ENCODE assay signal across 11 cellular contexts in the genomic region with DNA sequence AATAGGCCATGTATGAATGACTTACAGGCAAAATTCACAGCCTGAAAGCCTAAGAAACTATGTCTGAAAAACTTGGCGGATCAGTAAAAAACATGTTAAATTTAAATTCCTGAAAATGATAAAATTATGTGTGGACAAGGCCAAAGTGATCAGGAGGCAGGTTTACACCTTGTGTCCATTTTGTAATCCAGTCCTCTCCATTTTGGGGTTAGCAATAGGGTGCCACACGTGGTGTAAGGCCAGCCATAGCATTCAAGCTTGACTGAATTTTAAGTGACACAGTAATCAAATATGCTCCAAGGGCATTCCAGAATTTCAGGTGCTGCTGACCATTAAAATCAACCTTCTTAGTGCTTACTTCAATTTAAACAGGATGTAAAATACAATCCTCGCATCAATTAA. TPM values are rescaled to one million over a fixed set of nuclear protein-coding genes. Genes with fewer than 3 reads are reported as not detected.
DNase-seq lines count a peak whose midpoint lies in the region; ATAC-seq and TF ChIP-seq lines count a peak whose summit lies in the region.
"Had no signal": no experiment of that assay in that cellular context is flagged by ENCODE, and none has a peak within 500 bp of the region (broad histone marks: within the 10 kb centered on the region; RNA-seq: fewer than 3 reads in every experiment).

No MANE protein-coding gene starts in this region.

- DNase-seq in NCI-H510A treated with DMSO at 0.1 percent for 48 hours (lab: John Stamatoyannopoulos, UW) (peak; percentile 11), NCI-H510A (lab: John Stamatoyannopoulos, UW) (no peak), activated B cell treated with CpG ODN at 0.5 μM for 24 hours (no peak), left colon (no peak), suprapubic skin (ENCODE audit: low spot score in 2 of 2) (no peak), vagina (ENCODE audit: extremely low spot score in 2 of 2) (no peak), WTC11 (ENCODE audit: low spot score) (no peak), NAMALWA (ENCODE audit: low spot score) (no peak)
- DNase-seq: NCI-H1436 had no signal

- no peak for TF ChIP-seq CTCF in activated B cell treated with CpG ODN at 0.5 μM for 24 hours (IDR thresholded peaks at IDR 0.05)
- no peak for TF ChIP-seq CTCF in suprapubic skin (IDR thresholded peaks at IDR 0.05)
- TF ChIP-seq CTCF in vagina (IDR thresholded peaks at IDR 0.05), result no peak
- TF ChIP-seq CTCF in WTC11 (IDR thresholded peaks at IDR 0.05), result no peak

- no peaks in the 10 kb centered on the region for H3K27me3 Mint-ChIP-seq in activated B cell treated with CpG ODN at 0.5 μM for 24 hours
- no peaks in the 10 kb centered on the region for H3K27me3 Mint-ChIP-seq in WTC11 (ENCODE audit: low read depth)

- H3K36me3 Mint-ChIP-seq in activated B cell treated with CpG ODN at 0.5 μM for 24 hours (ENCODE audit: low read depth), result peaks cover 1% of the 10 kb centered on the region
- H3K36me3 Mint-ChIP-seq in WTC11, result no peaks in the 10 kb centered on the region

- H3K27ac Mint-ChIP-seq in activated B cell treated with CpG ODN at 0.5 μM for 24 hours (peak overlapping the region; percentile 9), WTC11 (no peak overlapping the region)

- intact Hi-C loops in activated B cell treated with CpG ODN at 0.5 μM for 24 hours (cut with micrococcal nuclease), result no loop called here
- intact Hi-C loops in left colon (cut with DNase I, micrococcal nuclease), result no loop called here
- intact Hi-C loops in vagina (cut with DNase I), result no loop called here

- H3K4me3 ChIP-seq in suprapubic skin (peak overlapping the region; percentile 46), vagina (peak overlapping the region in 1 of 2 donors; percentile 38)

- H3K4me3 Mint-ChIP-seq in activated B cell treated with CpG ODN at 0.5 μM for 24 hours (no peak overlapping the region), WTC11 (no peak overlapping the region)

- no peaks in the 10 kb centered on the region for H3K36me3 ChIP-seq in suprapubic skin
- H3K36me3 ChIP-seq in vagina, result no peaks in the 10 kb centered on the region
- H3K36me3 ChIP-seq: tibial nerve had no signal

- TF ChIP-seq POLR2A in suprapubic skin (IDR thresholded peaks at IDR 0.05) (no peak), vagina (IDR thresholded peaks at IDR 0.05) (no peak)

- 57% methylated on average over 3 of the region's 3 CpGs for WGBS in suprapubic skin

- TF ChIP-seq EP300 in suprapubic skin (IDR thresholded peaks at IDR 0.05), result no peak

- no peak for ATAC-seq in activated B cell treated with CpG ODN at 0.5 μM for 24 hours (ENCODE audit: low read depth)
- peak; percentile 12 for ATAC-seq in left colon
- no peak for ATAC-seq in WTC11
- ATAC-seq: sciatic nerve had no signal

- H3K9me3 Mint-ChIP-seq in activated B cell treated with CpG ODN at 0.5 μM for 24 hours (no peaks in the 10 kb centered on the region), WTC11 (no peaks in the 10 kb centered on the region)

- H3K9me3 ChIP-seq in suprapubic skin (no peaks in the 10 kb centered on the region), vagina (no peaks in the 10 kb centered on the region)
- H3K9me3 ChIP-seq: tibial nerve had no signal

- H3K4me1 Mint-ChIP-seq in activated B cell treated with CpG ODN at 0.5 μM for 24 hours (peaks cover 21% of the 10 kb centered on the region), WTC11 (peaks cover 26% of the 10 kb centered on the region)

- H3K27ac ChIP-seq in suprapubic skin, result no peak overlapping the region
- H3K27ac ChIP-seq in vagina, result no peak overlapping the region
- H3K27ac ChIP-seq: tibial nerve had no signal

- POLR2A ChIA-PET in activated B cell treated with CpG ODN at 0.5 μM for 24 hours (lab: Charles Lee), result interaction anchor here (2.2 to 6.1 kb wide), 4 partner anchors 63 to 86 kb away, joined by 8 to 191 read pairs (median 52); a partner anchor contains a TSS
- POLR2A ChIA-PET in WTC11 (lab: Charles Lee), result no interaction called here

- peaks cover 13% of the 10 kb centered on the region for H3K4me1 ChIP-seq in suprapubic skin
- no peaks in the 10 kb centered on the region for H3K4me1 ChIP-seq in vagina

- peaks cover 3% of the 10 kb centered on the region for H3K27me3 ChIP-seq in suprapubic skin
- H3K27me3 ChIP-seq in vagina, result no peaks in the 10 kb centered on the region
- H3K27me3 ChIP-seq: tibial nerve had no signal

- CTCF ChIA-PET in activated B cell treated with CpG ODN at 0.5 μM for 24 hours (lab: Charles Lee) (interaction anchor here (1.3 to 3.8 kb wide), 2 partner anchors 33 to 97 kb away, joined by 4 to 83 read pairs; no protein-coding TSS in a partner anchor), WTC11 (lab: Charles Lee) (interaction anchor here (1.7 to 1.8 kb wide), 2 partner anchors 97 to 107 kb away, joined by 9 to 12 read pairs; no protein-coding TSS in a partner anchor)

TF ChIP-seq in WTC11, 78 proteins besides CTCF, POLR2A, EP300 and RAD21 (continues in another document):
- TF ChIP-seq CBFB (CRISPR knock-in tag; IDR thresholded peaks at IDR 0.05; ENCODE audit: low read depth) (no peak), GRHL2 (CRISPR knock-in tag; IDR thresholded peaks at IDR 0.05; ENCODE audit: insufficient replicate concordance, severe bottlenecking) (no peak), ZNF317 (CRISPR knock-in tag; IDR thresholded peaks at IDR 0.05; ENCODE audit: borderline replicate concordance, low read depth) (no peak), ATF1 (CRISPR knock-in tag; IDR thresholded peaks at IDR 0.05) (no peak), TCF7 (CRISPR knock-in tag; IDR thresholded peaks at IDR 0.05; ENCODE audit: low read depth) (no peak), NFE2L1 (CRISPR knock-in tag; IDR thresholded peaks at IDR 0.05) (no peak), ZNF423 (CRISPR knock-in tag; IDR thresholded peaks at IDR 0.05) (no peak), ZNF416 (CRISPR knock-in tag; IDR thresholded peaks at IDR 0.05) (no peak), ETV6 (CRISPR knock-in tag; IDR thresholded peaks at IDR 0.05) (no peak)
- TF ChIP-seq, protein P1, sequence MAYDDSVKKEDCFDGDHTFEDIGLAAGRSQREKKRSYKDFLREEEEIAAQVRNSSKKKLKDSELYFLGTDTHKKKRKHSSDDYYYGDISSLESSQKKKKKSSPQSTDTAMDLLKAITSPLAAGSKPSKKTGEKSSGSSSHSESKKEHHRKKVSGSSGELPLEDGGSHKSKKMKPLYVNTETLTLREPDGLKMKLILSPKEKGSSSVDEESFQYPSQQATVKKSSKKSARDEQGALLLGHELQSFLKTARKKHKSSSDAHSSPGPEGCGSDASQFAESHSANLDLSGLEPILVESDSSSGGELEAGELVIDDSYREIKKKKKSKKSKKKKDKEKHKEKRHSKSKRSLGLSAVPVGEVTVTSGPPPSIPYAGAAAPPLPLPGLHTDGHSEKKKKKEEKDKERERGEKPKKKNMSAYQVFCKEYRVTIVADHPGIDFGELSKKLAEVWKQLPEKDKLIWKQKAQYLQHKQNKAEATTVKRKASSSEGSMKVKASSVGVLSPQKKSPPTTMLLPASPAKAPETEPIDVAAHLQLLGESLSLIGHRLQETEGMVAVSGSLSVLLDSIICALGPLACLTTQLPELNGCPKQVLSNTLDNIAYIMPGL (CRISPR knock-in tag; IDR thresholded peaks at IDR 0.05), result no peak
- TF ChIP-seq, protein P2, sequence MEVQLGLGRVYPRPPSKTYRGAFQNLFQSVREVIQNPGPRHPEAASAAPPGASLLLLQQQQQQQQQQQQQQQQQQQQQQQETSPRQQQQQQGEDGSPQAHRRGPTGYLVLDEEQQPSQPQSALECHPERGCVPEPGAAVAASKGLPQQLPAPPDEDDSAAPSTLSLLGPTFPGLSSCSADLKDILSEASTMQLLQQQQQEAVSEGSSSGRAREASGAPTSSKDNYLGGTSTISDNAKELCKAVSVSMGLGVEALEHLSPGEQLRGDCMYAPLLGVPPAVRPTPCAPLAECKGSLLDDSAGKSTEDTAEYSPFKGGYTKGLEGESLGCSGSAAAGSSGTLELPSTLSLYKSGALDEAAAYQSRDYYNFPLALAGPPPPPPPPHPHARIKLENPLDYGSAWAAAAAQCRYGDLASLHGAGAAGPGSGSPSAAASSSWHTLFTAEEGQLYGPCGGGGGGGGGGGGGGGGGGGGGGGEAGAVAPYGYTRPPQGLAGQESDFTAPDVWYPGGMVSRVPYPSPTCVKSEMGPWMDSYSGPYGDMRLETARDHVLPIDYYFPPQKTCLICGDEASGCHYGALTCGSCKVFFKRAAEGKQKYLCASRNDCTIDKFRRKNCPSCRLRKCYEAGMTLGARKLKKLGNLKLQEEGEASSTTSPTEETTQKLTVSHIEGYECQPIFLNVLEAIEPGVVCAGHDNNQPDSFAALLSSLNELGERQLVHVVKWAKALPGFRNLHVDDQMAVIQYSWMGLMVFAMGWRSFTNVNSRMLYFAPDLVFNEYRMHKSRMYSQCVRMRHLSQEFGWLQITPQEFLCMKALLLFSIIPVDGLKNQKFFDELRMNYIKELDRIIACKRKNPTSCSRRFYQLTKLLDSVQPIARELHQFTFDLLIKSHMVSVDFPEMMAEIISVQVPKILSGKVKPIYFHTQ (CRISPR knock-in tag; IDR thresholded peaks at IDR 0.05), result no peak
- TF ChIP-seq, protein P3, sequence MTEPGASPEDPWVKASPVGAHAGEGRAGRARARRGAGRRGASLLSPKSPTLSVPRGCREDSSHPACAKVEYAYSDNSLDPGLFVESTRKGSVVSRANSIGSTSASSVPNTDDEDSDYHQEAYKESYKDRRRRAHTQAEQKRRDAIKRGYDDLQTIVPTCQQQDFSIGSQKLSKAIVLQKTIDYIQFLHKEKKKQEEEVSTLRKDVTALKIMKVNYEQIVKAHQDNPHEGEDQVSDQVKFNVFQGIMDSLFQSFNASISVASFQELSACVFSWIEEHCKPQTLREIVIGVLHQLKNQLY (CRISPR knock-in tag; IDR thresholded peaks at IDR 0.05), result no peak
- TF ChIP-seq, protein P4, sequence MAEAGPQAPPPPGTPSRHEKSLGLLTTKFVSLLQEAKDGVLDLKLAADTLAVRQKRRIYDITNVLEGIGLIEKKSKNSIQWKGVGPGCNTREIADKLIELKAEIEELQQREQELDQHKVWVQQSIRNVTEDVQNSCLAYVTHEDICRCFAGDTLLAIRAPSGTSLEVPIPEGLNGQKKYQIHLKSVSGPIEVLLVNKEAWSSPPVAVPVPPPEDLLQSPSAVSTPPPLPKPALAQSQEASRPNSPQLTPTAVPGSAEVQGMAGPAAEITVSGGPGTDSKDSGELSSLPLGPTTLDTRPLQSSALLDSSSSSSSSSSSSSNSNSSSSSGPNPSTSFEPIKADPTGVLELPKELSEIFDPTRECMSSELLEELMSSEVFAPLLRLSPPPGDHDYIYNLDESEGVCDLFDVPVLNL (CRISPR knock-in tag; IDR thresholded peaks at IDR 0.05; ENCODE audit: borderline replicate concordance, low read depth), result no peak

RNA-seq across cellular contexts. Expression of a gene that starts 2.7 kb away (rescaled TPM):
- total RNA-seq in activated B cell treated with CpG ODN at 0.5 μM for 24 hours (1.5 and 2.1 TPM in 2 replicates), left colon (10 to 100 TPM; 37.3 to 50.5 TPM), suprapubic skin (10 to 100 TPM; 16.0 to 58.3 (median 21.5) TPM), vagina (27.7 TPM), WTC11 (2021) (3.2 to 3.6 TPM (median 3.5 TPM) in 3 replicates)
